In genomic region chr6:79239538-79240168, GRCh38 we compare ENCODE assay signal across 13 cellular contexts. TPM values are rescaled to one million over a fixed set of nuclear protein-coding genes. Genes with fewer than 3 reads are reported as not detected.
DNase-seq lines count a peak whose midpoint lies in the region; ATAC-seq, FAIRE-seq and TF ChIP-seq lines count a peak whose summit lies in the region.
"Had no signal": no experiment of that assay in that cellular context is flagged by ENCODE, and none has a peak within 500 bp of the region (broad histone marks: within the 10 kb centered on the region; RNA-seq: fewer than 3 reads in every experiment).

No MANE protein-coding gene starts in this region.

- ATAC-seq in GM19397 (IDR thresholded peaks at IDR 0.05; ENCODE audit: unreplicated experiment) (peak; percentile 45), HG02840 (IDR thresholded peaks at IDR 0.05; ENCODE audit: low FRiP score, unreplicated experiment) (peak; percentile 53), HG03558 (IDR thresholded peaks at IDR 0.05; ENCODE audit: extremely low read depth, unreplicated experiment) (peak; percentile 42)
- ATAC-seq: activated CD8-positive, alpha-beta T cell treated with anti-CD3 and anti-CD28 coated beads, Interleukin-2, amount 10 ng/mL, durations not matched to agents 7 days and 5 days had no signal

- TF ChIP-seq CTCF in D721Med (IDR thresholded peaks at IDR 0.05; ENCODE audit: insufficient read depth, missing control alignments) = no peak

- TF ChIP-seq POLR2A in GM12891 (IDR thresholded peaks at IDR 0.05; ENCODE audit: low read depth, low read length) = no peak

- no peak for DNase-seq in GM12891 (ENCODE audit: insufficient read length, low spot score)
- DNase-seq in HuH-7 (ENCODE audit: low spot score) = no peak
- DNase-seq in D721Med (ENCODE audit: insufficient read length, low spot score) = no peak
- no peak for DNase-seq in NCI-H1092 treated with DMSO at 0.1 percent for 48 hours (lab: John Stamatoyannopoulos, UW)
- no peak for DNase-seq in SW 1271 (lab: John Stamatoyannopoulos, UW)
- DNase-seq: activated CD8-positive, alpha-beta T cell treated with anti-CD3 and anti-CD28 coated beads, Interleukin-2, amount 10 ng/mL, durations not matched to agents 7 days and 5 days; cortex of kidney; EL; H9; NCI-H510A treated with DMSO at 0.1 percent for 48 hours had no signal

- FAIRE-seq in GM12891 (lab: Jason Lieb, UNC) (peak; percentile 76), D721Med (lab: Jason Lieb, UNC) (no peak)

TF ChIP-seq in GM12891, 5 proteins besides CTCF, POLR2A, EP300 and RAD21:
- no peak for TF ChIP-seq PAX5 (IDR thresholded peaks at IDR 0.05; ENCODE audit: insufficient read depth, low read length, severe bottlenecking)
- peak; percentile 94 for TF ChIP-seq SPI1 (IDR thresholded peaks at IDR 0.05; ENCODE audit: low read depth, low read length)

RNA-seq across cellular contexts. Expression of gene HMGN3, which starts 5.2 kb away (rescaled TPM):
- 180 TPM for polyA plus RNA-seq in GM12891 (2012; ENCODE audit: low read depth, missing spikeins)
